Comparison of ENCODE assay signal across 8 cellular contexts in the genomic region with DNA sequence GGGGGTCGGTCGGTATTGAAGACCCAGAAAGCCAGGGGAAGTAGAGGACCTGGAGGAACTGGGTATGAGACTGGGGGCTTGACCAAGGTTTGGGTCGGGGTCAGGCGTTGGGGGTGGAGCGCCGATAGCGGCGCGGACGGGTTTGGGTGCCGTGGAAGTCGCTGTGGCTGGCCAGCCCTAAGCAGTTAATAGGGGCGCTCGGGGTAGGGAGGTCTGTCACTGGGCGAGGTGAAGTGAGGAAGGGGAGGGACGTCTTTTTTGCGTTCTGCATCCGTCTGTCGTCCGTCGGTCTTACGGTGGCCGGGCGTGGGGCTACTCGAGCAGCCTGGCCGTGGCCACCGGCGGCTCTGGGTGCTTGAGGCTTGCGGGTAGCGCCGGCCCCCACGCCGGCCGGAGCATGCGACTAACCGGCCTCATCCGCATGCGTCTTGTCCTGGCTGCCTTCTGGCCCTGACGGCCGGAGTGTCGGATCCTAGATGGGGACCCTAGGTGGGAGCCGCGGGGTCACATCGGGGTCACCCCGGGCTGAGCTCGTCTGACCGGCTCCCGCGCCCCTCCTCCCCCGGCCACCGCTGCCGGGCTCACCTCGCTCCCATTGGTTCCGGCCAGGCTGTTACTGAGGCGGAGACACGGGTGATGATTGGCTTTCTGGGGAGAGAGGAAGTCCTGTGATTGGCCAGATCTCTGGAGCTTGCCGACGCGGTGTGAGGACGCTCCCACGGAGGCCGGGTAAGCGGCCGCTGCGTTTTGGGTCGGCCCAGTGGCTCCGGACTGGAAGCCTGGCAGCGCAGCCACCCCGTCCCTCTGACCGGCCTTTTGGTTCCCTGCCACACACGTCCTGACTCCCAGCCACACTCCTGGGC. TPM values are rescaled to one million over a fixed set of nuclear protein-coding genes. Genes with fewer than 3 reads are reported as not detected.
A peak's percentile ranks its signal among the peaks of the same experiment; 100 is the strongest.
DNase-seq lines count a peak whose midpoint lies in the region; FAIRE-seq and TF ChIP-seq lines count a peak whose summit lies in the region.

No MANE protein-coding gene starts in this region.

- FAIRE-seq in G401.6 (lab: Jason Lieb, UNC) = peak; percentile 98

- intact Hi-C loops in testis (cut with DNase I; ENCODE audit: low total_unique reads) = loop anchor here (5.0 kb wide), 1 partner anchor 308 kb away; a partner anchor contains a TSS

- H3K9ac ChIP-seq in SK-N-MC (ENCODE audit: insufficient read length) = peak overlapping the region; percentile 92

- peak overlapping the region; percentile 78 for H3K4me3 ChIP-seq in MG63
- peak overlapping the region; percentile 87 for H3K4me3 ChIP-seq in SK-N-MC
- peak overlapping the region; percentile 93 to 98 for H3K4me3 ChIP-seq in neutrophil (ENCODE audit: low read depth in 1 of 2, low read length in 1 of 2)
- peak overlapping the region; percentile 77 to 97 for H3K4me3 ChIP-seq in testis

- peak overlapping the region; percentile 98 for H3K4me3 Mint-ChIP-seq in activated naive CD4-positive, alpha-beta T cell treated with anti-CD3 and anti-CD28 coated beads, Interleukin-2, amount 50 U/mL, for 24 hours

- H3K4me1 Mint-ChIP-seq in activated naive CD4-positive, alpha-beta T cell treated with anti-CD3 and anti-CD28 coated beads, Interleukin-2, amount 50 U/mL, for 24 hours = peaks cover 21% of the 10 kb centered on the region

- H3K36me3 ChIP-seq in MG63 (peaks cover 37% of the 10 kb centered on the region), SK-N-MC (ENCODE audit: insufficient read depth, low read length) (peaks cover 57% of the 10 kb centered on the region), neutrophil (peaks cover 92% of the 10 kb centered on the region), testis (ENCODE audit: low read depth, missing control alignments) (no peaks in the 10 kb centered on the region)

- H3K27me3 Mint-ChIP-seq in activated naive CD4-positive, alpha-beta T cell treated with anti-CD3 and anti-CD28 coated beads, Interleukin-2, amount 50 U/mL, for 24 hours = no peaks in the 10 kb centered on the region

- H3K9me3 ChIP-seq in MG63 (no peaks in the 10 kb centered on the region), SK-N-MC (ENCODE audit: low read depth, low read length) (no peaks in the 10 kb centered on the region), neutrophil (no peaks in the 10 kb centered on the region), testis (no peaks in the 10 kb centered on the region)

- H3K4me1 ChIP-seq in neutrophil (ENCODE audit: control insufficient read depth in 1 of 2, insufficient read depth in 1 of 2, low read depth in 1 of 2, low read length in 1 of 2) (peaks cover 42 to 60% of the 10 kb centered on the region in 2 experiments), testis (peaks cover 29% of the 10 kb centered on the region)

- peak; percentile 45 for TF ChIP-seq CTCF in neutrophil (IDR thresholded peaks at IDR 0.05)
- no peak for TF ChIP-seq CTCF in testis (IDR thresholded peaks at IDR 0.05)

- peaks cover 15% of the 10 kb centered on the region for H3K36me3 Mint-ChIP-seq in activated naive CD4-positive, alpha-beta T cell treated with anti-CD3 and anti-CD28 coated beads, Interleukin-2, amount 50 U/mL, for 24 hours

- H3K27ac ChIP-seq in SK-N-MC (peak overlapping the region; percentile 92), neutrophil (peak overlapping the region; percentile 97), testis (peak overlapping the region; percentile 97)

- H3K27me3 ChIP-seq in MG63 (no peaks in the 10 kb centered on the region), neutrophil (no peaks in the 10 kb centered on the region), testis (no peaks in the 10 kb centered on the region)

- TF ChIP-seq POLR2A in testis (IDR thresholded peaks at IDR 0.05) = peak; percentile 31

- peak overlapping the region; percentile 99 for H3K27ac Mint-ChIP-seq in activated naive CD4-positive, alpha-beta T cell treated with anti-CD3 and anti-CD28 coated beads, Interleukin-2, amount 50 U/mL, for 24 hours

- 0 to 1% methylated on average over 24 to 45 of the region's 71 CpGs for WGBS in testis, 2 donors

- DNase-seq in H4 (ENCODE audit: low spot score) (peak; percentile 88), MG63 (peak; percentile 96), SK-N-MC (ENCODE audit: low read depth, low spot score) (no peak), germinal center (ENCODE audit: low spot score) (peak; percentile 92), testis (peak; percentile 97)

- no peaks in the 10 kb centered on the region for H3K9me3 Mint-ChIP-seq in activated naive CD4-positive, alpha-beta T cell treated with anti-CD3 and anti-CD28 coated beads, Interleukin-2, amount 50 U/mL, for 24 hours

RNA-seq across cellular contexts. Expression of a gene that starts 10.3 kb away (rescaled TPM):
- not detected in 2 replicates for total RNA-seq in H4 (2014; rRNA removed; shearing (Covaris generic))
- not detected in 2 replicates for total RNA-seq in MG63 (2014; rRNA removed; shearing (Covaris generic); ENCODE audit: low replicate concordance)
- total RNA-seq in testis = 1 to 10 TPM; 4.6 to 7.4 TPM
- polyA plus RNA-seq in testis (ENCODE audit: insufficient read depth, low read depth, low replicate concordance) = 6.8 TPM

RNA-seq across cellular contexts. Expression of a gene that starts 10.5 kb away (rescaled TPM):
- total RNA-seq in H4 (2014; rRNA removed; shearing (Covaris generic)) = 0.21 and 4.1 TPM in 2 replicates
- 0.07 and 0.20 TPM in 2 replicates for total RNA-seq in MG63 (2014; rRNA removed; shearing (Covaris generic); ENCODE audit: low replicate concordance)
- 10 to 100 TPM; 38.0 to 41.8 TPM for total RNA-seq in testis
- 27.8 TPM for polyA plus RNA-seq in testis (ENCODE audit: insufficient read depth, low read depth, low replicate concordance)

RNA-seq across cellular contexts. Expression of a gene that starts 12.8 kb away (rescaled TPM):
- 70.3 and 104 TPM in 2 replicates for total RNA-seq in H4 (2014; rRNA removed; shearing (Covaris generic))
- total RNA-seq in MG63 (2014; rRNA removed; shearing (Covaris generic); ENCODE audit: low replicate concordance) = 74.9 and 264 TPM in 2 replicates
- 10 to 100 TPM; 72.3 to 83.1 TPM for total RNA-seq in testis
- 102 TPM for polyA plus RNA-seq in testis (ENCODE audit: insufficient read depth, low read depth, low replicate concordance)

RNA-seq across cellular contexts. Expression of a gene that starts 13.3 kb away (rescaled TPM):
- total RNA-seq in H4 (2014; rRNA removed; shearing (Covaris generic)) = 4.0 and 7.5 TPM in 2 replicates
- total RNA-seq in MG63 (2014; rRNA removed; shearing (Covaris generic); ENCODE audit: low replicate concordance) = 18.2 and 38.2 TPM in 2 replicates
- total RNA-seq in testis = 10 to 100 TPM in 1 of 2 donors, 1 to 10 TPM in 1; 9.9 to 10.1 TPM
- 12.8 TPM for polyA plus RNA-seq in testis (ENCODE audit: insufficient read depth, low read depth, low replicate concordance)

RNA-seq across cellular contexts. Expression of a gene that starts 44.1 kb away (rescaled TPM):
- total RNA-seq in H4 (2014; rRNA removed; shearing (Covaris generic)) = 26.5 and 35.0 TPM in 2 replicates
- total RNA-seq in MG63 (2014; rRNA removed; shearing (Covaris generic); ENCODE audit: low replicate concordance) = 49.6 and 51.1 TPM in 2 replicates
- 100 to 1,000 TPM; 111 to 123 TPM for total RNA-seq in testis
- 62.3 TPM for polyA plus RNA-seq in testis (ENCODE audit: insufficient read depth, low read depth, low replicate concordance)
